Comparison of ENCODE assay signal across 25 cellular contexts in genomic region chr20:9490171-9490570, GRCh38. TPM values are rescaled to one million over a fixed set of nuclear protein-coding genes. Genes with fewer than 3 reads are reported as not detected.
"Had no signal": no experiment of that assay in that cellular context is flagged by ENCODE, and none has a peak within 500 bp of the region (broad histone marks: within the 10 kb centered on the region; RNA-seq: fewer than 3 reads in every experiment).

No MANE protein-coding gene starts in this region.

- H3K4me1 ChIP-seq: SJCRH30 had no signal

- ATAC-seq: activated CD4-positive, CD25-positive, alpha-beta regulatory T cell treated with anti-CD3 and anti-CD28 coated beads, Interleukin-2, amount 50 U/mL, for 24 hours; activated CD8-positive, alpha-beta T cell treated with anti-CD3 and anti-CD28 coated beads for 36 hours; activated naive CD4-positive, alpha-beta T cell treated with anti-CD3 and anti-CD28 coated beads, Interleukin-2, amount 50 U/mL, for 72 hours; activated naive CD8-positive, alpha-beta T cell treated with anti-CD3 and anti-CD28 coated beads, Interleukin-2, amount 50 U/mL, for 24 hours; Panc1 had no signal

- H3K4me3 ChIP-seq: ascending aorta, SJCRH30 had no signal

- H3K27ac ChIP-seq: ascending aorta, SJCRH30 had no signal

- DNase-seq: activated CD4-positive, alpha-beta T cell treated with anti-CD3 and anti-CD28 coated beads for 4 hours; activated CD8-positive, alpha-beta T cell treated with anti-CD3 and anti-CD28 coated beads for 36 hours; activated effector memory CD4-positive, alpha-beta T cell treated with Interleukin-2 at 50 U/mL for 16 hours; activated naive CD4-positive, alpha-beta T cell treated with Interleukin-2 at 50 U/mL for 16 hours; activated naive CD8-positive, alpha-beta T cell treated with anti-CD3 and anti-CD28 coated beads, Interleukin-2, amount 50 U/mL, for 24 hours; activated T-cell treated with anti-CD3 and anti-CD28 coated beads, Interleukin-2, amount 50 U/mL, for 24 hours; amniotic stem cell; MM.1S; NCI-H1105; NCI-H1436; NCI-H1694 treated with DMSO at 0.1 percent for 48 hours; NCI-H2029 treated with DMSO at 0.1 percent for 48 hours; NCI-H345; NCI-H510A; NCI-H526 treated with DMSO at 0.1 percent for 48 hours; NK-92 treated with Interleukin-12 subunit alpha and Interleukin-12 subunit beta, amount 100 ng/mL, for 24 hours; OCI-M1; Right ventricle myocardium superior; RPMI8226; SJCRH30 had no signal

- H3K9me3 ChIP-seq: ascending aorta, SJCRH30 had no signal

- H3K36me3 ChIP-seq: ascending aorta, SJCRH30 had no signal

- H3K27me3 ChIP-seq: ascending aorta had no signal

RNA-seq across cellular contexts. Expression of gene LAMP5, which starts 24.2 kb away (rescaled TPM):
- total RNA-seq: activated CD8-positive, alpha-beta T cell treated with anti-CD3 and anti-CD28 coated beads for 36 hours; activated naive CD4-positive, alpha-beta T cell treated with anti-CD3 and anti-CD28 coated beads, Interleukin-2, amount 50 U/mL, for 72 hours; activated T-helper 1 cell treated with anti-CD3 and anti-CD28 coated beads, Interleukin-12 subunit alpha, Interleukin-12 subunit beta, Interleukin-2, Interleukin-4 antibody, amounts not matched to agents 30 ng/mL and 10 ng/mL and 1 ng/mL, durations not matched to agents 14 hours and 24 hours and 36 hours; ascending aorta; Right ventricle myocardium superior; SJCRH30 had no signal
